Comparison of ENCODE assay signal across 1 cellular context in genomic region chr2:207624170-207625013, GRCh38.
TF ChIP-seq lines count a peak whose summit lies in the region.

No MANE protein-coding gene starts in this region.

TF ChIP-seq in HepG2, 621 proteins besides CTCF, POLR2A, EP300 and RAD21 (continued from another document and continues in another):
- no peak for TF ChIP-seq CREB1 (IDR thresholded peaks at IDR 0.05)
- TF ChIP-seq CREB1 (CRISPR knock-in tag; IDR thresholded peaks at IDR 0.05), result no peak
- TF ChIP-seq ZNF235 (CRISPR knock-in tag; IDR thresholded peaks at IDR 0.05; ENCODE audit: borderline replicate concordance), result peak; percentile 56; the same call in 1 of the 2 replicates
- peak; percentile 38; the same call in 1 of the 2 replicates for TF ChIP-seq TARDBP (CRISPR knock-in tag; IDR thresholded peaks at IDR 0.05)
- no peak for TF ChIP-seq TOE1 (CRISPR knock-in tag; IDR thresholded peaks at IDR 0.05)
- TF ChIP-seq AFF4 (CRISPR knock-in tag; IDR thresholded peaks at IDR 0.05), result no peak
- TF ChIP-seq AHR (CRISPR knock-in tag; IDR thresholded peaks at IDR 0.05), result 0 out of 2 replicates have a peak, but pooled peaks have one; percentile 58
- TF ChIP-seq MZF1 (CRISPR knock-in tag; IDR thresholded peaks at IDR 0.05; ENCODE audit: borderline replicate concordance), result no peak
- no peak for TF ChIP-seq ZSCAN25 (CRISPR knock-in tag; IDR thresholded peaks at IDR 0.05)
- TF ChIP-seq ZNF552 (CRISPR knock-in tag; IDR thresholded peaks at IDR 0.05; ENCODE audit: borderline replicate concordance), result 0 out of 2 replicates have a peak, but pooled peaks have one; percentile 11
- no peak for TF ChIP-seq TAF1 (CRISPR knock-in tag; IDR thresholded peaks at IDR 0.05)
- no peak; the same call in 1 of the 2 replicates for TF ChIP-seq MED13 (CRISPR knock-in tag; IDR thresholded peaks at IDR 0.05)
- no peak for TF ChIP-seq ZNF3 (CRISPR knock-in tag; IDR thresholded peaks at IDR 0.05)
- no peak for TF ChIP-seq IRF9 (CRISPR knock-in tag; IDR thresholded peaks at IDR 0.05; ENCODE audit: borderline replicate concordance)
- TF ChIP-seq KLF16 (CRISPR knock-in tag; IDR thresholded peaks at IDR 0.05), result 0 out of 4 replicates have a peak, but pooled peaks of 1 of the 2 experiments have one; percentile 67
- peak; percentile 32; the same call in 1 of the 2 replicates for TF ChIP-seq ZBTB4 (CRISPR knock-in tag; IDR thresholded peaks at IDR 0.05; ENCODE audit: borderline replicate concordance)
- TF ChIP-seq SMARCE1 (IDR thresholded peaks at IDR 0.05; ENCODE audit: borderline replicate concordance), result no peak
- TF ChIP-seq ZBTB8A (CRISPR knock-in tag; IDR thresholded peaks at IDR 0.05; ENCODE audit: borderline replicate concordance, low read depth), result no peak
- TF ChIP-seq MAFF (IDR thresholded peaks at IDR 0.05; ENCODE audit: low read depth, low read length), result no peak
- no peak for TF ChIP-seq NFATC3 (CRISPR knock-in tag; IDR thresholded peaks at IDR 0.05)
- no peak for TF ChIP-seq ZNF20 (CRISPR knock-in tag; IDR thresholded peaks at IDR 0.05)
- TF ChIP-seq ZNF776 (CRISPR knock-in tag; IDR thresholded peaks at IDR 0.05), result 0 out of 2 replicates have a peak, but pooled peaks have one; percentile 13
- TF ChIP-seq E2F1 (CRISPR knock-in tag; IDR thresholded peaks at IDR 0.05), result no peak
- TF ChIP-seq HOXA9 (CRISPR knock-in tag; IDR thresholded peaks at IDR 0.05; ENCODE audit: borderline replicate concordance), result peak; percentile 75; the same call in 1 of the 2 replicates
- TF ChIP-seq ATF1 (CRISPR knock-in tag; IDR thresholded peaks at IDR 0.05), result no peak
- TF ChIP-seq CCAR2 (optimal IDR thresholded peaks at IDR 0.05; ENCODE audit: low read depth, low read length), result no peak
- 0 out of 2 replicates have a peak, but pooled peaks have one; percentile 94 for TF ChIP-seq ZNF816 (CRISPR knock-in tag; IDR thresholded peaks at IDR 0.05; ENCODE audit: borderline replicate concordance)
- TF ChIP-seq ZNF350 (CRISPR knock-in tag; IDR thresholded peaks at IDR 0.05; ENCODE audit: borderline replicate concordance, low read depth), result no peak
- TF ChIP-seq ZNF598 (CRISPR knock-in tag; IDR thresholded peaks at IDR 0.05; ENCODE audit: borderline replicate concordance), result no peak
- no peak for TF ChIP-seq SNAPC5 (CRISPR knock-in tag; IDR thresholded peaks at IDR 0.05; ENCODE audit: borderline replicate concordance)
- TF ChIP-seq ARHGAP35 (CRISPR knock-in tag; IDR thresholded peaks at IDR 0.05; ENCODE audit: borderline replicate concordance), result no peak
- TF ChIP-seq HDAC6 (IDR thresholded peaks at IDR 0.05; ENCODE audit: low read depth, low read length), result no peak
- 0 out of 2 replicates have a peak, but pooled peaks have one; percentile 47 for TF ChIP-seq LRRFIP1 (CRISPR knock-in tag; conservative IDR thresholded peaks at IDR 0.05)
- no peak for TF ChIP-seq ZNF558 (CRISPR knock-in tag; IDR thresholded peaks at IDR 0.05; ENCODE audit: borderline replicate concordance)
- TF ChIP-seq NRL (CRISPR knock-in tag; IDR thresholded peaks at IDR 0.05; ENCODE audit: borderline replicate concordance), result no peak
- no peak for TF ChIP-seq ZNF12 (CRISPR knock-in tag; IDR thresholded peaks at IDR 0.05)
- no peak for TF ChIP-seq HIVEP1 (CRISPR knock-in tag; IDR thresholded peaks at IDR 0.05)
- TF ChIP-seq KLF15 (CRISPR knock-in tag; IDR thresholded peaks at IDR 0.05; ENCODE audit: borderline replicate concordance), result no peak
- no peak for TF ChIP-seq KMT2B (CRISPR knock-in tag; IDR thresholded peaks at IDR 0.05)
- no peak for TF ChIP-seq TRIM22 (IDR thresholded peaks at IDR 0.05)
- TF ChIP-seq ZNF577 (CRISPR knock-in tag; IDR thresholded peaks at IDR 0.05; ENCODE audit: borderline replicate concordance, low read depth), result no peak
- TF ChIP-seq NR0B2 (CRISPR knock-in tag; IDR thresholded peaks at IDR 0.05), result no peak
- 0 out of 2 replicates have a peak, but pooled peaks have one; percentile 14 for TF ChIP-seq NFIC (IDR thresholded peaks at IDR 0.05; ENCODE audit: low read length)
- TF ChIP-seq PPARG (CRISPR knock-in tag; conservative IDR thresholded peaks at IDR 0.05), result no peak
- TF ChIP-seq ZMYM2 (CRISPR knock-in tag; IDR thresholded peaks at IDR 0.05), result no peak
- TF ChIP-seq HMG20A (CRISPR knock-in tag; IDR thresholded peaks at IDR 0.05; ENCODE audit: borderline replicate concordance), result no peak
- TF ChIP-seq HOXA7 (CRISPR knock-in tag; IDR thresholded peaks at IDR 0.05), result 0 out of 2 replicates have a peak, but pooled peaks have one; percentile 43
- no peak for TF ChIP-seq SSRP1 (CRISPR knock-in tag; IDR thresholded peaks at IDR 0.05)
- peak; percentile 99 for TF ChIP-seq HNRNPLL (IDR thresholded peaks at IDR 0.05; ENCODE audit: low read depth, low read length, poor library complexity, severe bottlenecking)
- TF ChIP-seq ZC3H4 (CRISPR knock-in tag; IDR thresholded peaks at IDR 0.05; ENCODE audit: borderline replicate concordance), result no peak; the same call in 1 of the 2 replicates
- TF ChIP-seq TIGD3 (CRISPR knock-in tag; IDR thresholded peaks at IDR 0.05; ENCODE audit: borderline replicate concordance), result no peak
- no peak for TF ChIP-seq TERF1 (CRISPR knock-in tag; IDR thresholded peaks at IDR 0.05)
- TF ChIP-seq MATR3 (CRISPR knock-in tag; IDR thresholded peaks at IDR 0.05), result no peak
- TF ChIP-seq CHD2 (IDR thresholded peaks at IDR 0.05; ENCODE audit: low read depth, low read length), result no peak
- no peak for TF ChIP-seq TBL1XR1 (IDR thresholded peaks at IDR 0.05; ENCODE audit: borderline replicate concordance, low read length, partially characterized antibody)
